8 cellular contexts compared by ENCODE assay signal in the genomic region with DNA sequence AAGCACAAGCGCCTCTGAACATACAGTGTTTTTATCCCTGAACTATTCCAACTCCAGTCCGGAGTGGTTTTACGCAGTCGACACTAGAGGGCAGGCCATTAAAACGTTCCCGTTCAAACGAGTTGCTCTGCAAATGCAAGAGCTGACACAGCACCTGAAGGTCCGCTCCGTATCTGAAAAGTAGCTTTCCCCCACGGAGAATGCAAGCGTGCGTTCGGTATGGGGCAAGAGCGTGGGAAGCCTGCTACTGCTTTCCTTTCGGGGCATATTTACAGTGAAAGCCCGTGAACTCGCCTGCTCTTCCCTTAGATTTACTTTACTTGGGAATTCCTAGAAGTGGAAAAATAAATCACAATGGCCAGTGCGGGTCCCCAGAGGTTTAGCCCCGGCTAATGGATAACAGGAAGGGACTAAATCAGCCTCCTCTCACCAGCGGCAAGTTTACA.
DNase-seq lines count a peak whose midpoint lies in the region; ATAC-seq and TF ChIP-seq lines count a peak whose summit lies in the region.

No MANE protein-coding gene starts in this region.

- no peak overlapping the region for H3K27ac ChIP-seq in liver (ENCODE audit: low read depth in 1 of 2, low read length in 2 of 2)

- peak; percentile 94 to 96 for TF ChIP-seq RAD21 in liver (IDR thresholded peaks at IDR 0.05)

- peak overlapping the region in 1 of 2 donors; percentile 51 for H3K9ac ChIP-seq in liver (ENCODE audit: low read depth in 1 of 2, low read length in 2 of 2)

- H3K27me3 Mint-ChIP-seq in dendritic cell treated with granulocyte-macrophage colony-stimulating factor and Interleukin-4, amounts not matched to agents 40 ng/mL and 50 ng/mL, for 4 days = peaks cover 8% of the 10 kb centered on the region

- H3K9me3 ChIP-seq in liver (ENCODE audit: control insufficient read depth in 4 of 4, low read length in 3 of 4) = no peaks in the 10 kb centered on the region

- peak overlapping the region; percentile 44 to 65 (median 64) for H3K4me3 ChIP-seq in liver (ENCODE audit: low read depth in 1 of 3, low read length in 3 of 3)

- H3K9me3 Mint-ChIP-seq in dendritic cell treated with granulocyte-macrophage colony-stimulating factor and Interleukin-4, amounts not matched to agents 40 ng/mL and 50 ng/mL, for 4 days = peaks cover 8% of the 10 kb centered on the region

- intact Hi-C loops in dendritic cell treated with granulocyte-macrophage colony-stimulating factor and Interleukin-4, amounts not matched to agents 40 ng/mL and 50 ng/mL, for 4 days (cut with micrococcal nuclease) = loop anchor here (1.0 to 5.0 kb wide), 3 partner anchors 315 to 938 kb away; no protein-coding TSS in a partner anchor

- H3K36me3 ChIP-seq in liver (ENCODE audit: control insufficient read depth in 4 of 4, insufficient read depth in 3 of 4, low read depth in 1 of 4, low read length in 3 of 4) = peaks cover 0 to 2% (median 0%) of the 10 kb centered on the region in 4 donors

- H3K4me1 Mint-ChIP-seq in dendritic cell treated with granulocyte-macrophage colony-stimulating factor and Interleukin-4, amounts not matched to agents 40 ng/mL and 50 ng/mL, for 4 days (ENCODE audit: low read depth) = peaks cover 6% of the 10 kb centered on the region

- 2% methylated on average over 20 of the region's 20 CpGs for WGBS in liver

- no peaks in the 10 kb centered on the region for H3K36me3 Mint-ChIP-seq in dendritic cell treated with granulocyte-macrophage colony-stimulating factor and Interleukin-4, amounts not matched to agents 40 ng/mL and 50 ng/mL, for 4 days (ENCODE audit: low read depth)

- TF ChIP-seq CTCF in liver (IDR thresholded peaks at IDR 0.05; ENCODE audit: low read depth, low read length, missing input control) = peak; percentile 80

- H3K27me3 ChIP-seq in liver (ENCODE audit: control insufficient read depth in 4 of 4, insufficient read depth in 4 of 4, low read length in 3 of 4) = no peaks in the 10 kb centered on the region

- no peak overlapping the region for H3K27ac Mint-ChIP-seq in dendritic cell treated with granulocyte-macrophage colony-stimulating factor and Interleukin-4, amounts not matched to agents 40 ng/mL and 50 ng/mL, for 4 days

- ATAC-seq in GM18870 (IDR thresholded peaks at IDR 0.05; ENCODE audit: unreplicated experiment) = peak; percentile 98
- ATAC-seq in HG03139 (IDR thresholded peaks at IDR 0.05; ENCODE audit: unreplicated experiment) = peak; percentile 98

- peak; percentile 80 for DNase-seq in AG20443 (ENCODE audit: low spot score)
- DNase-seq in NCI-H460 (ENCODE audit: extremely low read depth, low read depth) = peak; percentile 76
- DNase-seq in activated CD4-positive, alpha-beta T cell treated with anti-CD3 and anti-CD28 coated beads for 48 hours = peak; percentile 80
- DNase-seq in stimulated activated CD4-positive, alpha-beta T cell treated with anti-CD3 and anti-CD28 coated beads, Interleukin-4, amount 100 ng/mL, for 1 hour = peak; percentile 63

- H3K4me3 Mint-ChIP-seq in dendritic cell treated with granulocyte-macrophage colony-stimulating factor and Interleukin-4, amounts not matched to agents 40 ng/mL and 50 ng/mL, for 4 days = peak overlapping the region; percentile 64

- peaks cover 0 to 6% (median 1%) of the 10 kb centered on the region in 4 donors for H3K4me1 ChIP-seq in liver (ENCODE audit: control insufficient read depth in 4 of 4, insufficient read depth in 4 of 4, low read length in 3 of 4)

TF ChIP-seq in liver, 16 proteins besides CTCF, POLR2A, EP300 and RAD21:
- TF ChIP-seq NR2F2 (IDR thresholded peaks at IDR 0.05) = no peak
- TF ChIP-seq HNF4A (conservative IDR thresholded peaks at IDR 0.05) = peak in 1 of 2 donors; percentile 20
- TF ChIP-seq, protein P1, sequence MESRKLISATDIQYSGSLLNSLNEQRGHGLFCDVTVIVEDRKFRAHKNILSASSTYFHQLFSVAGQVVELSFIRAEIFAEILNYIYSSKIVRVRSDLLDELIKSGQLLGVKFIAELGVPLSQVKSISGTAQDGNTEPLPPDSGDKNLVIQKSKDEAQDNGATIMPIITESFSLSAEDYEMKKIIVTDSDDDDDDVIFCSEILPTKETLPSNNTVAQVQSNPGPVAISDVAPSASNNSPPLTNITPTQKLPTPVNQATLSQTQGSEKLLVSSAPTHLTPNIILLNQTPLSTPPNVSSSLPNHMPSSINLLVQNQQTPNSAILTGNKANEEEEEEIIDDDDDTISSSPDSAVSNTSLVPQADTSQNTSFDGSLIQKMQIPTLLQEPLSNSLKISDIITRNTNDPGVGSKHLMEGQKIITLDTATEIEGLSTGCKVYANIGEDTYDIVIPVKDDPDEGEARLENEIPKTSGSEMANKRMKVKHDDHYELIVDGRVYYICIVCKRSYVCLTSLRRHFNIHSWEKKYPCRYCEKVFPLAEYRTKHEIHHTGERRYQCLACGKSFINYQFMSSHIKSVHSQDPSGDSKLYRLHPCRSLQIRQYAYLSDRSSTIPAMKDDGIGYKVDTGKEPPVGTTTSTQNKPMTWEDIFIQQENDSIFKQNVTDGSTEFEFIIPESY (IDR thresholded peaks at IDR 0.05) = no peak
- TF ChIP-seq JUND (IDR thresholded peaks at IDR 0.05) = no peak
- TF ChIP-seq GABPA (IDR thresholded peaks at IDR 0.05 in 1 of 2, conservative IDR thresholded peaks at IDR 0.05 in 1 of 2) = no peak
- TF ChIP-seq FOXA1 (IDR thresholded peaks at IDR 0.05) = no peak
- no peak for TF ChIP-seq EGR1 (IDR thresholded peaks at IDR 0.05; ENCODE audit: low read depth in 2 of 2)
- no peak for TF ChIP-seq FOXA2 (IDR thresholded peaks at IDR 0.05)
